8 cellular contexts compared by ENCODE assay signal in genomic region chr18:44709297-44710117, GRCh38. TPM values are rescaled to one million over a fixed set of nuclear protein-coding genes. Genes with fewer than 3 reads are reported as not detected.
DNase-seq lines count a peak whose midpoint lies in the region; ATAC-seq, FAIRE-seq and TF ChIP-seq lines count a peak whose summit lies in the region.

No MANE protein-coding gene starts in this region.

- H3K36me3 ChIP-seq in kidney (ENCODE audit: control insufficient read depth in 1 of 2, insufficient read depth in 2 of 2, low read length in 2 of 2) (peaks cover 0 to 7% of the 10 kb centered on the region in 2 donors), neuronal stem cell (replicated peaks in 1 of 2; ENCODE audit: control insufficient read depth in 2 of 2, insufficient read depth in 2 of 2, low read length in 2 of 2) (peaks cover 0 to 51% of the 10 kb centered on the region in 2 donors), small intestine (ENCODE audit: control insufficient read depth in 2 of 2, insufficient read depth in 2 of 2, low read length in 2 of 2) (no peaks in the 10 kb centered on the region)

- no peak overlapping the region for H3K14ac ChIP-seq in neuronal stem cell (ENCODE audit: low read length)

- H3K9ac ChIP-seq in kidney (ENCODE audit: low read length in 2 of 2) (peak overlapping the region in 1 of 2 donors; percentile 27), neuronal stem cell (ENCODE audit: low read depth, low read length, poor library complexity) (no peak overlapping the region)

- H3K18ac ChIP-seq in neuronal stem cell (ENCODE audit: low read length): no peak overlapping the region

- no peak overlapping the region for H3K23ac ChIP-seq in neuronal stem cell (ENCODE audit: low read depth, low read length, poor library complexity)

- no peak overlapping the region for H2BK120ac ChIP-seq in neuronal stem cell (ENCODE audit: low read depth, low read length)

- peak; percentile 80 for DNase-seq in CD1c-positive myeloid dendritic cell (ENCODE audit: extremely low spot score)
- peak; percentile 79 for DNase-seq in kidney
- no peak for DNase-seq in neuronal stem cell (ENCODE audit: low spot score)
- DNase-seq in D721Med (ENCODE audit: insufficient read length, low spot score): no peak
- no peak for DNase-seq in small intestine
- DNase-seq in KG1 (lab: John Stamatoyannopoulos, UW): no peak

- no peak overlapping the region for H2AFZ ChIP-seq in neuronal stem cell (ENCODE audit: low read length)

- H3K27me3 ChIP-seq in neuronal stem cell (ENCODE audit: control insufficient read depth in 3 of 3, insufficient read depth in 3 of 3, low read depth in 1 of 3, low read length in 3 of 3) (no peaks in the 10 kb centered on the region), small intestine (ENCODE audit: control insufficient read depth in 2 of 2, insufficient read depth in 2 of 2, low read length in 2 of 2) (no peaks in the 10 kb centered on the region)

- no CpG with 5 or more reads among the region's 9 CpGs for WGBS in neuronal stem cell (ENCODE audit: extremely low coverage in 2 of 2, insufficient read length in 2 of 2, insufficient replicate concordance in 1 of 2), 2 donors
- WGBS in small intestine, 3 donors: 47 to 58% (median 55%) methylated on average over 9 of the region's 9 CpGs

- H2AK5ac ChIP-seq in neuronal stem cell (ENCODE audit: low read depth, low read length): no peak overlapping the region

- no peak for FAIRE-seq in kidney (lab: Jason Lieb, UNC)
- FAIRE-seq in D721Med (lab: Jason Lieb, UNC): no peak
- FAIRE-seq in small intestine (lab: Jason Lieb, UNC): no peak

- no peak overlapping the region for H2BK12ac ChIP-seq in neuronal stem cell (ENCODE audit: low read length)

- no peak overlapping the region for H4K91ac ChIP-seq in neuronal stem cell (ENCODE audit: low read depth, low read length, poor library complexity)

- H3K79me1 ChIP-seq in neuronal stem cell (ENCODE audit: low read depth, low read length): no peaks in the 10 kb centered on the region

- H3K9me3 ChIP-seq in kidney (ENCODE audit: control insufficient read depth in 1 of 2, low read length in 2 of 2) (no peaks in the 10 kb centered on the region), neuronal stem cell (replicated peaks in 1 of 2; ENCODE audit: control insufficient read depth in 2 of 2, insufficient read depth in 1 of 2, low read depth in 1 of 2, low read length in 2 of 2) (peaks cover 0 to 24% of the 10 kb centered on the region in 2 donors), small intestine (ENCODE audit: control insufficient read depth, low read depth) (no peaks in the 10 kb centered on the region)

- no peak overlapping the region for H2BK15ac ChIP-seq in neuronal stem cell (ENCODE audit: low read length)

- H3K27ac ChIP-seq in kidney (ENCODE audit: low read depth in 2 of 2, low read length in 2 of 2) (peak overlapping the region; percentile 84 to 85), neuronal stem cell (replicated peaks; ENCODE audit: low read length) (no peak overlapping the region), small intestine (ENCODE audit: low read depth in 1 of 2, low read length in 1 of 2) (peak overlapping the region in 1 of 2 donors; percentile 52)

- TF ChIP-seq CTCF in kidney (IDR thresholded peaks at IDR 0.05; ENCODE audit: borderline replicate concordance, extremely low read depth, insufficient read depth) (no peak), D721Med (IDR thresholded peaks at IDR 0.05; ENCODE audit: insufficient read depth, missing control alignments) (no peak)

- H3K4ac ChIP-seq in neuronal stem cell (ENCODE audit: low read length): no peak overlapping the region

- H3K4me1 ChIP-seq in kidney (ENCODE audit: control insufficient read depth in 1 of 2, insufficient read depth in 1 of 2, low read depth in 1 of 2, low read length in 2 of 2): peaks cover 30 to 31% of the 10 kb centered on the region in 2 donors
- H3K4me1 ChIP-seq in neuronal stem cell (ENCODE audit: control insufficient read depth in 2 of 2, insufficient read depth in 1 of 2, low read depth in 1 of 2, low read length in 2 of 2): peaks cover 0 to 9% of the 10 kb centered on the region in 2 donors
- peaks cover 0 to 5% of the 10 kb centered on the region in 2 donors for H3K4me1 ChIP-seq in small intestine (ENCODE audit: control insufficient read depth in 2 of 2, insufficient read depth in 1 of 2, low read depth in 1 of 2, low read length in 1 of 2)

- H2BK5ac ChIP-seq in neuronal stem cell (ENCODE audit: low read length): no peak overlapping the region

- intact Hi-C loops in kidney (cut with DNase I): no loop called here

- ATAC-seq in GM19467 (IDR thresholded peaks at IDR 0.05; ENCODE audit: unreplicated experiment) (peak; percentile 91), HG03460 (IDR thresholded peaks at IDR 0.05; ENCODE audit: unreplicated experiment) (peak; percentile 95)

- H3K4me2 ChIP-seq in neuronal stem cell (ENCODE audit: insufficient read depth, low read length, poor library complexity, severe bottlenecking): no peak overlapping the region

- no peak overlapping the region for H4K8ac ChIP-seq in neuronal stem cell (ENCODE audit: low read depth, low read length)

- peak overlapping the region in 1 of 2 donors; percentile 18 for H3K4me3 ChIP-seq in kidney (ENCODE audit: low read length in 2 of 2)
- no peak overlapping the region for H3K4me3 ChIP-seq in neuronal stem cell (ENCODE audit: low read length in 2 of 2)
- no peak overlapping the region for H3K4me3 ChIP-seq in small intestine (ENCODE audit: low read depth in 1 of 2, low read length in 2 of 2)

RNA-seq across cellular contexts. Expression of gene SETBP1, which starts 28.8 kb away (rescaled TPM):
- 71.7 TPM for total RNA-seq in kidney
- polyA plus RNA-seq in kidney (ENCODE audit: insufficient read depth, low read depth, low replicate concordance): 2.7 TPM
- 4.7 TPM for polyA plus RNA-seq in neuronal stem cell (2013, experiment 1 of 2)
- 4.8 TPM for polyA plus RNA-seq in neuronal stem cell (2013, experiment 2 of 2)
- 1 to 10 TPM in 1 of 3 donors, under 1 TPM in 1, not detected in 1; 0.54 to 1.8 TPM for polyA plus RNA-seq in small intestine

Comparison
In these comparisons a context has a peak if more than half of its experiments do, and no peak if none do; other contexts are left out.
1. DNase-seq: peak in CD1c-positive myeloid dendritic cell (single experiment) and kidney (single experiment); none in neuronal stem cell (single experiment), D721Med (single experiment), small intestine (single experiment) and KG1 (single experiment).